In the genomic region with DNA sequence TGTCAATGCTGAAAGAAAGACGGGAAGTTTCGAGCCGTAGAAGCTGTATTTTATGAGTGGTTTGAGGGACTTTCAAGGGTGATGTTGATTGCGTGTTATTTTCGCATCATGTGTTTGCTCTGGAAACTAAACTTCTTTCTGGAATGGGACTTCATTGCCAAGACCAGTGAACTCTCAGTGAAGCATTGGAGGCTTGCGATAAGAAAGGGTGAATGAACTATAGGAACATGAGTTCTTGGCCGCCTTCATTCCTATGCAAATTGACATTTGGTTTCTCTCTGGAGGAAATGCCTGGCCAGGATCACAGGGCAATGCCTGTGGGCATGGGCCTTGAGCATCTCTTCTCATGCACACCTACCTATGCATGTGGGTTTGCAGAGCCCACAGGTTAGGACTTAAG, we compare ENCODE assay signal across 1 cellular context.
TF ChIP-seq lines count a peak whose summit lies in the region.

No MANE protein-coding gene starts in this region.

TF ChIP-seq in H1, 55 proteins besides CTCF, POLR2A, EP300 and RAD21 (continued from another document):
- TF ChIP-seq TCF12 (IDR thresholded peaks at IDR 0.05; ENCODE audit: low read depth, low read length) (no peak), TAF1 (IDR thresholded peaks at IDR 0.05; ENCODE audit: low read depth, low read length) (no peak), RNF2 (IDR thresholded peaks at IDR 0.05; ENCODE audit: borderline replicate concordance, low read depth, low read length, missing control alignments, poor library complexity, severe bottlenecking) (no peak), SIX5 (IDR thresholded peaks at IDR 0.05; ENCODE audit: low read depth, low read length) (no peak), RXRA (IDR thresholded peaks at IDR 0.05; ENCODE audit: insufficient read depth, low read depth, low read length) (no peak), KDM4A (IDR thresholded peaks at IDR 0.05; ENCODE audit: low read depth, low read length, severe bottlenecking) (no peak), YY1 (IDR thresholded peaks at IDR 0.05; ENCODE audit: low read depth, low read length) (no peak), CEBPB (IDR thresholded peaks at IDR 0.05; ENCODE audit: low read depth, low read length) (no peak), NRF1 (IDR thresholded peaks at IDR 0.05; ENCODE audit: low read depth, low read length) (no peak), GABPA (IDR thresholded peaks at IDR 0.05; ENCODE audit: borderline replicate concordance, insufficient read depth, low read length) (no peak)
- TF ChIP-seq, protein P1, sequence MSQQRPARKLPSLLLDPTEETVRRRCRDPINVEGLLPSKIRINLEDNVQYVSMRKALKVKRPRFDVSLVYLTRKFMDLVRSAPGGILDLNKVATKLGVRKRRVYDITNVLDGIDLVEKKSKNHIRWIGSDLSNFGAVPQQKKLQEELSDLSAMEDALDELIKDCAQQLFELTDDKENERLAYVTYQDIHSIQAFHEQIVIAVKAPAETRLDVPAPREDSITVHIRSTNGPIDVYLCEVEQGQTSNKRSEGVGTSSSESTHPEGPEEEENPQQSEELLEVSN (IDR thresholded peaks at IDR 0.05): no peak
